12 cellular contexts compared by ENCODE assay signal in the genomic region with DNA sequence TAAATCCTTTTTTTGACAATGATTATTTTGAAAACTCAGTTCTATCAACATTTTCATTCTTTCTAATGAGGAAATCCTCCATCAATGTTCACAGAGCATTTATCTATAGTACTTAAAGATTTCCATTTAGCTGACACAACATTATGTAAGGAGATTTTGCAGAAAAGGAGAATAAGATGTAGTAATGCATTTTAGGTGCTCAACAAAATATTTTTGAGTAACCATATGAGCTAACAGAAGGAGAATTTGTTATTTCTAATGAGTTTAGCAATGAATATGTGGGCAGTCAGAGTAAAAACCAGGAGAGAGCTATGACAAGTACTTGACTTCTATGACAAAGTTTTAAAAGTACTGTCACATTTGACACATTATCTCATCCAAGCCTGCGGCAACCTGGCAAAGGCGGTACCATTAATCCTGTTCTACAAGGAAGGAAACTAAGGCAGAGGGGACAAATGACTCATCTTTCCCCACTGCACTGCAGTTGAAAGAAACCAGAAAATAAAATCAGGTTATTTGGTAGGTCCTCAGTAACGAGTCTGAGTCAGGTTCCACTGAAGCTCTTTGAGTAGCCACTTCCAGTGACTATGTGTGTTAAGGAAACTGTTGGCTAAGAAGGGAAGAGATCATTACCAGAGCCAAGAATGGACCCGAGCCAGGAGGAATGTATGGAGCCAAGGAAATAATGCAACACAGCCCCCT.
DNase-seq lines count a peak whose midpoint lies in the region; ATAC-seq and TF ChIP-seq lines count a peak whose summit lies in the region.
"Had no signal": no experiment of that assay in that cellular context is flagged by ENCODE, and none has a peak within 500 bp of the region (broad histone marks: within the 10 kb centered on the region; RNA-seq: fewer than 3 reads in every experiment).

No MANE protein-coding gene starts in this region.

- H3K9me3 ChIP-seq in fibroblast of lung (ENCODE audit: control insufficient read depth, insufficient read depth, low read depth, low read length) = no peaks in the 10 kb centered on the region
- H3K9me3 ChIP-seq: SJSA1, tibial nerve had no signal

- H3K27me3 ChIP-seq in fibroblast of lung (ENCODE audit: control insufficient read depth, insufficient read depth, low read length) = no peaks in the 10 kb centered on the region
- H3K27me3 ChIP-seq: SJSA1, tibial nerve had no signal

- TF ChIP-seq CTCF in activated CD8-positive, alpha-beta T cell treated with anti-CD3 and anti-CD28 coated beads for 36 hours (IDR thresholded peaks at IDR 0.05) = no peak
- no peak for TF ChIP-seq CTCF in fibroblast of lung (conservative IDR thresholded peaks at IDR 0.05 in 1 of 2, IDR thresholded peaks at IDR 0.05 in 1 of 2; ENCODE audit: low read depth in 1 of 2, low read length in 2 of 2)

- peaks cover 2% of the 10 kb centered on the region for H4K20me1 ChIP-seq in fibroblast of lung (ENCODE audit: control insufficient read depth, extremely low read depth, insufficient read depth, low read length)

- peak overlapping the region; percentile 62 for H3K27ac Mint-ChIP-seq in activated CD8-positive, alpha-beta T cell treated with anti-CD3 and anti-CD28 coated beads for 36 hours

- H3K36me3 ChIP-seq in fibroblast of lung (ENCODE audit: control insufficient read depth, insufficient read depth, low read length) = no peaks in the 10 kb centered on the region
- H3K36me3 ChIP-seq: tibial nerve had no signal

- H3K9ac ChIP-seq in fibroblast of lung (ENCODE audit: insufficient read depth, low read length) = no peak overlapping the region

- peaks cover 9% of the 10 kb centered on the region for H3K4me1 ChIP-seq in fibroblast of lung (ENCODE audit: control insufficient read depth, extremely low read depth, insufficient read depth, low read length)

- H3K9me3 Mint-ChIP-seq in activated CD8-positive, alpha-beta T cell treated with anti-CD3 and anti-CD28 coated beads for 36 hours = no peaks in the 10 kb centered on the region

- peak; percentile 54 to 57 for ATAC-seq in activated CD4-positive, CD25-positive, alpha-beta regulatory T cell treated with anti-CD3 and anti-CD28 coated beads, Interleukin-2, amount 50 U/mL, for 24 hours
- ATAC-seq in activated CD8-positive, alpha-beta T cell treated with anti-CD3 and anti-CD28 coated beads for 36 hours = peak; percentile 69

- DNase-seq in activated CD4-positive, CD25-positive, alpha-beta regulatory T cell (lab: John Stamatoyannopoulos, UW) = no peak
- DNase-seq in activated CD8-positive, alpha-beta T cell treated with anti-CD3 and anti-CD28 coated beads for 36 hours = peak; percentile 53
- DNase-seq in fibroblast of lung (ENCODE audit: low read depth in 2 of 2) (peak; percentile 71), skeletal muscle cell (ENCODE audit: low read depth) (peak; percentile 89), NCI-H2029 treated with DMSO at 0.1 percent for 48 hours (lab: John Stamatoyannopoulos, UW) (no peak), NOMO-1 (lab: John Stamatoyannopoulos, UW; ENCODE audit: unreplicated experiment in 2 of 2) (no peak), NCI-H1092 treated with DMSO at 0.1 percent for 48 hours (lab: John Stamatoyannopoulos, UW) (no peak)
- DNase-seq: GDM1 had no signal

- H3K4me3 Mint-ChIP-seq in activated CD8-positive, alpha-beta T cell treated with anti-CD3 and anti-CD28 coated beads for 36 hours = no peak overlapping the region

- peak overlapping the region; percentile 35 for H3K27ac ChIP-seq in fibroblast of lung (ENCODE audit: insufficient read depth, low read length)
- H3K27ac ChIP-seq: 22Rv1, SJSA1 had no signal

- H3K79me2 ChIP-seq in fibroblast of lung (ENCODE audit: control insufficient read depth, insufficient read depth, low read length) = peaks cover 91% of the 10 kb centered on the region

- intact Hi-C loops in activated CD8-positive, alpha-beta T cell treated with anti-CD3 and anti-CD28 coated beads for 36 hours (cut with micrococcal nuclease) = loop anchor here (5.0 to 10.0 kb wide), 3 partner anchors 73 to 661 kb away; no protein-coding TSS in a partner anchor

- no peak overlapping the region for H3K4me3 ChIP-seq in fibroblast of lung (replicated peaks in 1 of 4; ENCODE audit: control extremely low read depth in 1 of 4, insufficient read depth in 1 of 4, low read depth in 3 of 4, low read length in 4 of 4)
- no peak overlapping the region for H3K4me3 ChIP-seq in skeletal muscle cell (ENCODE audit: low read depth, low read length)
- H3K4me3 ChIP-seq: SJSA1, tibial nerve had no signal

- H3K27me3 Mint-ChIP-seq in activated CD8-positive, alpha-beta T cell treated with anti-CD3 and anti-CD28 coated beads for 36 hours = no peaks in the 10 kb centered on the region

- no peak overlapping the region for H3K4me2 ChIP-seq in fibroblast of lung (ENCODE audit: extremely low read depth, insufficient read depth, low read length)

- H3K4me1 Mint-ChIP-seq in activated CD8-positive, alpha-beta T cell treated with anti-CD3 and anti-CD28 coated beads for 36 hours (ENCODE audit: low read depth) = peaks cover 84% of the 10 kb centered on the region

- no peak overlapping the region for H2AFZ ChIP-seq in fibroblast of lung (ENCODE audit: low read length)

- POLR2A ChIA-PET in activated CD8-positive, alpha-beta T cell treated with anti-CD3 and anti-CD28 coated beads for 36 hours (lab: Charles Lee) = interaction anchor here (0.9 to 1.7 kb wide), 4 partner anchors 11 to 72 kb away, joined by 3 to 7 read pairs (median 4); no protein-coding TSS in a partner anchor

- CTCF ChIA-PET in activated CD8-positive, alpha-beta T cell treated with anti-CD3 and anti-CD28 coated beads for 36 hours (lab: Charles Lee) = interaction anchor here (0.8 to 7.4 kb wide), 9 partner anchors 10 to 661 kb away, joined by 3 to 58 read pairs (median 3); no protein-coding TSS in a partner anchor

- H3K36me3 Mint-ChIP-seq in activated CD8-positive, alpha-beta T cell treated with anti-CD3 and anti-CD28 coated beads for 36 hours (ENCODE audit: low read depth) = peaks cover 9% of the 10 kb centered on the region

Comparison
In these comparisons a context has a peak if more than half of its experiments do, and no peak if none do; other contexts are left out.
1. DNase-seq: peak in activated CD8-positive, alpha-beta T cell treated with anti-CD3 and anti-CD28 coated beads for 36 hours (single experiment), fibroblast of lung (2 of 2) and skeletal muscle cell (single experiment); none in activated CD4-positive, CD25-positive, alpha-beta regulatory T cell (0 of 4), NCI-H2029 treated with DMSO at 0.1 percent for 48 hours (single experiment), NOMO-1 (0 of 2) and NCI-H1092 treated with DMSO at 0.1 percent for 48 hours (single experiment).